10 cellular contexts compared by ENCODE assay signal in genomic region chr1:22689505-22689904, GRCh38. TPM values are rescaled to one million over a fixed set of nuclear protein-coding genes. Genes with fewer than 3 reads are reported as not detected.
A peak's percentile ranks its signal among the peaks of the same experiment; 100 is the strongest.
DNase-seq lines count a peak whose midpoint lies in the region; ATAC-seq lines count a peak whose summit lies in the region.
"Had no signal": no experiment of that assay in that cellular context is flagged by ENCODE, and none has a peak within 500 bp of the region (broad histone marks: within the 10 kb centered on the region; RNA-seq: fewer than 3 reads in every experiment).

No MANE protein-coding gene starts in this region.

- intact Hi-C loops in posterior vena cava (cut with DNase I) = no loop called here

- ATAC-seq in HG02623 (IDR thresholded peaks at IDR 0.05; ENCODE audit: unreplicated experiment) = no peak

- DNase-seq in Daoy (ENCODE audit: low read depth) (peak; percentile 79), NCI-H146 (lab: John Stamatoyannopoulos, UW) (peak; percentile 93), astrocyte of the hippocampus (ENCODE audit: low read depth, low spot score) (peak; percentile 86), myocyte (ENCODE audit: low read depth) (peak; percentile 51), posterior vena cava (ENCODE audit: low spot score) (no peak), OCI-M2 (lab: John Stamatoyannopoulos, UW; ENCODE audit: unreplicated experiment) (no peak)
- DNase-seq in activated CD4-positive, alpha-beta T cell treated with anti-CD3 and anti-CD28 coated beads for 4 hours = no peak
- DNase-seq: activated CD4-positive, CD25-positive, alpha-beta regulatory T cell treated with anti-CD3 and anti-CD28 coated beads, Interleukin-2, amount 50 U/mL, for 72 hours; upper lobe of left lung had no signal

RNA-seq across cellular contexts. Expression of gene EPHB2, which starts 21.1 kb away (rescaled TPM):
- 80.0 and 94.2 TPM in 2 replicates for total RNA-seq in Daoy (2014; rRNA removed; shearing (Covaris generic))
- total RNA-seq in myocyte = 4.2 and 9.5 TPM in 2 replicates
- polyA plus RNA-seq in myocyte (2012) = 7.4 TPM
- total RNA-seq in posterior vena cava = 10 to 100 TPM; 11.4 to 17.4 TPM

RNA-seq across cellular contexts. Expression of gene C1QB, which starts 36.5 kb away (rescaled TPM):
- total RNA-seq in Daoy (2014; rRNA removed; shearing (Covaris generic)) = not detected in 2 replicates
- total RNA-seq in myocyte (not detected in 2 replicates), posterior vena cava (100 to 1,000 TPM; 125 to 441 TPM)
- not detected for polyA plus RNA-seq in myocyte (2012)

RNA-seq across cellular contexts. Expression of gene C1QC, which starts 46.1 kb away (rescaled TPM):
- total RNA-seq in Daoy (2014; rRNA removed; shearing (Covaris generic)) = not detected in 2 replicates
- total RNA-seq in myocyte (not detected in 2 replicates), posterior vena cava (100 to 1,000 TPM; 124 to 414 TPM)
- polyA plus RNA-seq in myocyte (2012) = not detected

RNA-seq across cellular contexts. Expression of gene C1QA, which starts 53.1 kb away (rescaled TPM):
- total RNA-seq in Daoy (2014; rRNA removed; shearing (Covaris generic)) = not detected in 2 replicates
- total RNA-seq in myocyte (not detected in 2 replicates), posterior vena cava (100 to 1,000 TPM in 1 of 2 donors, 10 to 100 TPM in 1; 72.6 to 301 TPM)
- polyA plus RNA-seq in myocyte (2012) = not detected

Comparison
In these comparisons a context has a peak if more than half of its experiments do, and no peak if none do; other contexts are left out.
1. DNase-seq: peak in Daoy (single experiment), NCI-H146 (single experiment), astrocyte of the hippocampus (single experiment) and myocyte (single experiment); none in activated CD4-positive, alpha-beta T cell treated with anti-CD3 and anti-CD28 coated beads for 4 hours (0 of 2), posterior vena cava (single experiment) and OCI-M2 (single experiment).
2. RNA of gene C1QB, which starts 36.5 kb away (total RNA-seq): 125 to 441 TPM in posterior vena cava; not detected in Daoy and not detected in myocyte; every median in the first group is over 100 times any median in the second.
3. RNA of gene C1QC, which starts 46.1 kb away (total RNA-seq): 124 to 414 TPM in posterior vena cava; not detected in Daoy and not detected in myocyte; every median in the first group is over 100 times any median in the second.